In the genomic region with DNA sequence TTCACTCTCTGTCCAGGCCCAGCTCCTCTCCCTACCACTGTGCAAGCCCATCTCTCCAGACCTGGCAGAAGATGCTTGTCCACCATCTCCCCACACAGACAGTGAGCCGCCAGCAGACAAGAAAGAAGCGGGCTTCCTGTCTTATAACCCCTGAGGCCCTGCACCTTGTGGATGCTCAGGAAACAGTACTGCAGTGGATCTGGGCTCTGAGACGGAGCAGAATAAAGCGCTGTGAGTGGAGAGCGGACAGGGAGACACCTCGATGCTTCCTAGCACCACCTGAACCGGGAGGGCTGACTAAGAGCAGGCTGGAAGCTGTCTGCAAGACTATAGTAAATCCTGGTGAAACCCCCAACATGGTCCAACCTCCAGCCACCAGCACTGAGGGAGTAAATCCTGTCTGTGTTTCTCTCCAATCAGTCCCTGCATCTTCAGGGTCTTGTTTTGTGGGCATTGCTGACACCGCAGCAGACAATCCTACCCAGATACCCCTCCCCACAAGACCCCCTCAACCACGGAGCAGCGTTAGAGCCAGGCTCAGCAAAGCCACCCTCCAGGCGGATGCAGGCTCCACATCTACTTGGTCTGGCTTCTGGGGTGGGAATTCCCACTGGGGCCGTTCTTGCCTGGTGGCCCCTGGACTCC, we compare ENCODE assay signal across 11 cellular contexts. TPM values are rescaled to one million over a fixed set of nuclear protein-coding genes. Genes with fewer than 3 reads are reported as not detected.
DNase-seq lines count a peak whose midpoint lies in the region; ATAC-seq and TF ChIP-seq lines count a peak whose summit lies in the region.
"Had no signal": no experiment of that assay in that cellular context is flagged by ENCODE, and none has a peak within 500 bp of the region (broad histone marks: within the 10 kb centered on the region; RNA-seq: fewer than 3 reads in every experiment).

No MANE protein-coding gene starts in this region.

- no peaks in the 10 kb centered on the region for H3K27me3 Mint-ChIP-seq in T-helper 1 cell treated with Interleukin-12 subunit alpha and Interleukin-12 subunit beta and Interleukin-4 antibody, amounts not matched to agents 30 μg/mL and 1 μg/mL, for 36 hours (ENCODE audit: low read depth)
- H3K27me3 Mint-ChIP-seq in activated B cell treated with CpG ODN at 0.5 μM for 24 hours: no peaks in the 10 kb centered on the region
- H3K27me3 Mint-ChIP-seq in glutamatergic neuron (ENCODE audit: unreplicated experiment): peaks cover 13% of the 10 kb centered on the region

- H3K4me3 ChIP-seq in subcutaneous abdominal adipose tissue (ENCODE audit: low read depth in 1 of 5, low read length in 5 of 5): no peak overlapping the region

- peak overlapping the region; percentile 41 for H3K27ac ChIP-seq in subcutaneous abdominal adipose tissue (ENCODE audit: low read depth, low read length)
- H3K27ac ChIP-seq: 22Rv1 had no signal

- H3K9ac ChIP-seq in subcutaneous abdominal adipose tissue (ENCODE audit: low read length in 5 of 5): no peak overlapping the region

- CTCF ChIA-PET in activated B cell treated with CpG ODN at 0.5 μM for 24 hours (lab: Charles Lee): interaction anchor here (1.0 to 1.3 kb wide), 5 partner anchors 16 to 305 kb away, joined by 3 to 6 read pairs (median 3); no protein-coding TSS in a partner anchor

- peaks cover 37% of the 10 kb centered on the region for H3K4me1 Mint-ChIP-seq in T-helper 1 cell treated with Interleukin-12 subunit alpha and Interleukin-12 subunit beta and Interleukin-4 antibody, amounts not matched to agents 30 μg/mL and 1 μg/mL, for 36 hours (ENCODE audit: low read depth)
- peaks cover 44% of the 10 kb centered on the region for H3K4me1 Mint-ChIP-seq in activated B cell treated with CpG ODN at 0.5 μM for 24 hours
- peaks cover 13% of the 10 kb centered on the region for H3K4me1 Mint-ChIP-seq in glutamatergic neuron (ENCODE audit: low read depth, unreplicated experiment)

- H3K36me3 Mint-ChIP-seq in T-helper 1 cell treated with Interleukin-12 subunit alpha and Interleukin-12 subunit beta and Interleukin-4 antibody, amounts not matched to agents 30 μg/mL and 1 μg/mL, for 36 hours (ENCODE audit: low read depth): peaks cover 77% of the 10 kb centered on the region
- peaks cover 95% of the 10 kb centered on the region for H3K36me3 Mint-ChIP-seq in activated B cell treated with CpG ODN at 0.5 μM for 24 hours (ENCODE audit: low read depth)
- H3K36me3 Mint-ChIP-seq in glutamatergic neuron (ENCODE audit: unreplicated experiment): peaks cover 12% of the 10 kb centered on the region

- no peak for ATAC-seq in activated B cell treated with CpG ODN at 0.5 μM for 24 hours (ENCODE audit: low read depth)
- no peak for ATAC-seq in HG03045 (IDR thresholded peaks at IDR 0.05; ENCODE audit: unreplicated experiment)

- POLR2A ChIA-PET in activated B cell treated with CpG ODN at 0.5 μM for 24 hours (lab: Charles Lee): interaction anchor here (0.5 to 13.9 kb wide), 17 partner anchors 8 to 262 kb away, joined by 3 to 188 read pairs (median 7); partner anchors contain the start of genes AKNA, ATP6V1G1 and TMEM268

- no peak for DNase-seq in T-helper 1 cell
- DNase-seq in activated B cell treated with CpG ODN at 0.5 μM for 24 hours: no peak
- no peak for DNase-seq in glutamatergic neuron
- DNase-seq in NOMO-1 treated with dmso at 0.1 percent for 144 hours (lab: John Stamatoyannopoulos, UW; ENCODE audit: unreplicated experiment): no peak
- no peak for DNase-seq in NOMO-1 (lab: John Stamatoyannopoulos, UW; ENCODE audit: unreplicated experiment in 2 of 2)

- H3K9me3 ChIP-seq in subcutaneous abdominal adipose tissue (ENCODE audit: control insufficient read depth in 5 of 5, low read length in 5 of 5): no peaks in the 10 kb centered on the region

- no peak overlapping the region for H3K4me3 Mint-ChIP-seq in T-helper 1 cell treated with Interleukin-12 subunit alpha and Interleukin-12 subunit beta and Interleukin-4 antibody, amounts not matched to agents 30 μg/mL and 1 μg/mL, for 36 hours
- H3K4me3 Mint-ChIP-seq in activated B cell treated with CpG ODN at 0.5 μM for 24 hours (peak overlapping the region; percentile 58), glutamatergic neuron (ENCODE audit: unreplicated experiment) (no peak overlapping the region)

- no peaks in the 10 kb centered on the region for H3K27me3 ChIP-seq in subcutaneous abdominal adipose tissue (ENCODE audit: control insufficient read depth in 5 of 5, insufficient read depth in 4 of 5, low read length in 5 of 5)

- H3K36me3 ChIP-seq in subcutaneous abdominal adipose tissue (ENCODE audit: control insufficient read depth in 5 of 5, insufficient read depth in 5 of 5, low read length in 5 of 5): peaks cover 13 to 94% (median 83%) of the 10 kb centered on the region in 5 donors

- H3K27ac Mint-ChIP-seq in T-helper 1 cell treated with Interleukin-12 subunit alpha and Interleukin-12 subunit beta and Interleukin-4 antibody, amounts not matched to agents 30 μg/mL and 1 μg/mL, for 36 hours: peak overlapping the region; percentile 92
- H3K27ac Mint-ChIP-seq in activated B cell treated with CpG ODN at 0.5 μM for 24 hours: peak overlapping the region; percentile 94
- peak overlapping the region; percentile 90 for H3K27ac Mint-ChIP-seq in glutamatergic neuron (ENCODE audit: unreplicated experiment)

- H3K4me1 ChIP-seq in subcutaneous abdominal adipose tissue (ENCODE audit: control insufficient read depth in 5 of 5, insufficient read depth in 5 of 5, low read length in 5 of 5): peaks cover 0 to 18% (median 8%) of the 10 kb centered on the region in 5 donors

- TF ChIP-seq CTCF in activated B cell treated with CpG ODN at 0.5 μM for 24 hours (IDR thresholded peaks at IDR 0.05) (no peak), glutamatergic neuron (IDR thresholded peaks at IDR 0.05; ENCODE audit: partially characterized antibody, unreplicated experiment) (no peak)

- H3K9me3 Mint-ChIP-seq in T-helper 1 cell treated with Interleukin-12 subunit alpha and Interleukin-12 subunit beta and Interleukin-4 antibody, amounts not matched to agents 30 μg/mL and 1 μg/mL, for 36 hours: no peaks in the 10 kb centered on the region
- no peaks in the 10 kb centered on the region for H3K9me3 Mint-ChIP-seq in activated B cell treated with CpG ODN at 0.5 μM for 24 hours
- H3K9me3 Mint-ChIP-seq in glutamatergic neuron (ENCODE audit: unreplicated experiment): peaks cover 1% of the 10 kb centered on the region

- intact Hi-C loops in activated B cell treated with CpG ODN at 0.5 μM for 24 hours (cut with micrococcal nuclease): loop anchor here (1.0 to 2.0 kb wide), 2 partner anchors 9 to 268 kb away; no protein-coding TSS in a partner anchor

RNA-seq across cellular contexts. Expression of gene ORM2, which starts 18.7 kb away (rescaled TPM):
- total RNA-seq in activated B cell treated with CpG ODN at 0.5 μM for 24 hours: not detected in 2 replicates
- not detected for total RNA-seq in glutamatergic neuron (ENCODE audit: unreplicated experiment)
- total RNA-seq: right cardiac atrium, SK-MEL-5 had no signal

RNA-seq across cellular contexts. Expression of gene ORM1, which starts 25.5 kb away (rescaled TPM):
- not detected in 2 replicates for total RNA-seq in activated B cell treated with CpG ODN at 0.5 μM for 24 hours
- not detected for total RNA-seq in glutamatergic neuron (ENCODE audit: unreplicated experiment)
- total RNA-seq: SK-MEL-5 had no signal

RNA-seq across cellular contexts. Expression of gene AKNA, which starts 39.4 kb away (rescaled TPM):
- total RNA-seq in activated B cell treated with CpG ODN at 0.5 μM for 24 hours: 283 and 322 TPM in 2 replicates
- total RNA-seq in glutamatergic neuron (ENCODE audit: unreplicated experiment): 32.6 TPM
